8 cellular contexts compared by ENCODE assay signal in the genomic region with DNA sequence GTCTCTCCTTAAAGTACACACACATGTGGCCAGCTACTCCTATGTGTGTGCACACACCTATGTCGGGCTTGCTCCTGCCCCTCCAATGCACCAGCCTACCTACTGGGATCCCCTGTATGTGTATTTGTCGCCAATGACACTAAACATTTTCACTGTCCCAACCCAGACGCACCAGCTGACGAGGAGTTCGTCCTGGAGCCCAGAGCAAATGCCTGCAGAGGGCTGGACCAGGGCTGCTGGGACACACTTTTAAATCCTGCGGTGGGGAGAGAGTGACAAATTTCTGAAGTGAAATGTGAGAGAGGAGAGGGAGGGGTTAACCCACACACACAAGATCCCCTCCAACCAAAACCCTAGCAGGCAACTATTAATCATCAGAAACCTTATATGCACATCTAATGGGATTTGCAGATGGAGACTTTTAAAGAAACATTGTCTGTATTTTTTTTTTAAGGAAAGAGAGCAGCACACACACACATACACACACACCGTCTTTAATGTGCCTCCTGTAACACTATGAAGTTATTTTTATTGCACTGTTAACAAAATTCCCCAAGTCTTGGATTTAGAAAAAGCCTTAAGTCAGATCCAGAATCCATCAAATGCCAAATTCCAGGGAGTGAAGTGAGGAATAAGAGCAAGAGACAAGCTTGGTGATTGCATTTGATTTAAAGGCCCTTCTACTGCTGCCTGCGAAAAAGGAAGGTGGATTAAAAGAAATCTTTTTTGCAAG. TPM values are rescaled to one million over a fixed set of nuclear protein-coding genes. Genes with fewer than 3 reads are reported as not detected.
A peak's percentile ranks its signal among the peaks of the same experiment; 100 is the strongest.
DNase-seq lines count a peak whose midpoint lies in the region; ATAC-seq and TF ChIP-seq lines count a peak whose summit lies in the region.

Gene MEOX1 (minus strand): TSS at position 224 of the 733 bp plus-strand sequence. CDS start 388 bp downstream, outside the sequence.

- H3K27me3 ChIP-seq in adipocyte (replicated peaks; ENCODE audit: control insufficient read depth, insufficient read depth, low read length) = peaks cover 21% of the 10 kb centered on the region
- peaks cover 15% of the 10 kb centered on the region for H3K27me3 ChIP-seq in kidney epithelial cell (ENCODE audit: control insufficient read depth, insufficient read depth, low read length)
- H3K27me3 ChIP-seq in Karpas-422 (ENCODE audit: low read length) = no peaks in the 10 kb centered on the region
- no peaks in the 10 kb centered on the region for H3K27me3 ChIP-seq in colonic mucosa

- intact Hi-C loops in colonic mucosa (cut with DNase I) = no loop called here

- no peak for ATAC-seq in GM18498 (IDR thresholded peaks at IDR 0.05; ENCODE audit: unreplicated experiment)

- H3K4me2 ChIP-seq in Karpas-422 (ENCODE audit: low read depth, low read length, poor library complexity, severe bottlenecking) = no peak within 1 kb of the TSS

- TF ChIP-seq CTCF in HFF-Myc (IDR thresholded peaks at IDR 0.05; ENCODE audit: low read depth, low read length, missing control alignments) = no peak
- no peak for TF ChIP-seq CTCF in kidney epithelial cell (IDR thresholded peaks at IDR 0.05; ENCODE audit: insufficient read depth, low read length, poor library complexity, severe bottlenecking)
- no peak for TF ChIP-seq CTCF in colonic mucosa (IDR thresholded peaks at IDR 0.05)

- no peaks in the 10 kb centered on the region for H3K79me2 ChIP-seq in Karpas-422 (ENCODE audit: low read length)

- no peak within 1 kb of the TSS for H2AFZ ChIP-seq in Karpas-422 (ENCODE audit: low read length)

- no peaks in the 10 kb centered on the region for H4K20me1 ChIP-seq in Karpas-422 (ENCODE audit: insufficient read depth, low read depth, low read length)

- no peak within 1 kb of the TSS for H3K4me3 ChIP-seq in HFF-Myc (replicated peaks; ENCODE audit: low read depth, low read length)
- no peak within 1 kb of the TSS for H3K4me3 ChIP-seq in adipocyte (ENCODE audit: low read length)
- H3K4me3 ChIP-seq in kidney epithelial cell (ENCODE audit: low read depth, low read length) = no peak within 1 kb of the TSS
- no peak within 1 kb of the TSS for H3K4me3 ChIP-seq in Karpas-422 (ENCODE audit: low read length)
- H3K4me3 ChIP-seq in colonic mucosa = no peak within 1 kb of the TSS

- no peaks in the 10 kb centered on the region for H3K9me3 ChIP-seq in adipocyte (ENCODE audit: control insufficient read depth, low read length)
- no peaks in the 10 kb centered on the region for H3K9me3 ChIP-seq in Karpas-422 (ENCODE audit: low read length)
- no peaks in the 10 kb centered on the region for H3K9me3 ChIP-seq in colonic mucosa

- H3K36me3 ChIP-seq in adipocyte (ENCODE audit: control insufficient read depth, insufficient read depth, low read length, severe bottlenecking) (no peaks in the 10 kb centered on the region), kidney epithelial cell (ENCODE audit: control insufficient read depth, insufficient read depth, low read length) (no peaks in the 10 kb centered on the region), Karpas-422 (ENCODE audit: insufficient read depth, low read length) (no peaks in the 10 kb centered on the region), colonic mucosa (no peaks in the 10 kb centered on the region)

- H3K9ac ChIP-seq in adipocyte (ENCODE audit: low read length) = no peak within 1 kb of the TSS
- H3K9ac ChIP-seq in Karpas-422 (ENCODE audit: low read length) = no peak within 1 kb of the TSS
- no peak within 1 kb of the TSS for H3K9ac ChIP-seq in colonic mucosa (ENCODE audit: low read depth in 2 of 2, low read length in 2 of 2)

- peak; percentile 72 for DNase-seq in A172 (ENCODE audit: low spot score)
- DNase-seq in HFF-Myc (ENCODE audit: extremely low read depth, low read depth) = peak; percentile 80
- peak; percentile 57 for DNase-seq in adipocyte (ENCODE audit: low read depth)
- DNase-seq in kidney epithelial cell (ENCODE audit: low read depth) = peak; percentile 39
- no peak for DNase-seq in Karpas-422
- DNase-seq in foreskin melanocyte = no peak
- DNase-seq in colonic mucosa = no peak

- no peak within 1 kb of the TSS for H3K27ac ChIP-seq in Karpas-422 (ENCODE audit: low read length)
- H3K27ac ChIP-seq in colonic mucosa = no peak within 1 kb of the TSS

- H3K9me2 ChIP-seq in Karpas-422 (replicated peaks; ENCODE audit: insufficient read depth, low read length) = no peaks in the 10 kb centered on the region

- H3K4me1 ChIP-seq in adipocyte (ENCODE audit: control insufficient read depth, insufficient read depth, low read length) (peaks cover 8% of the 10 kb centered on the region), Karpas-422 (ENCODE audit: low read length) (no peaks in the 10 kb centered on the region), colonic mucosa (no peaks in the 10 kb centered on the region)

RNA-seq across cellular contexts. Expression of gene MEOX1, which starts in this region (rescaled TPM):
- not detected in 2 replicates for total RNA-seq in A172 (2014; rRNA removed; shearing (Covaris generic))
- total RNA-seq in kidney epithelial cell = 0.62 and 2.6 TPM in 2 replicates
- not detected in 2 replicates for total RNA-seq in Karpas-422 (2014; rRNA removed; shearing (Covaris generic); ENCODE audit: low replicate concordance)
- total RNA-seq in colonic mucosa = 1 to 10 TPM in 1 of 2 donors, under 1 TPM in 1; 0.64 to 4.1 TPM

Comparison
In these comparisons a context has a peak if more than half of its experiments do, and no peak if none do; other contexts are left out.
1. Peak in DNase-seq in A172; RNA of the gene not detected or under 1 TPM.
2. DNase-seq: peak in HFF-Myc (single experiment), adipocyte (single experiment) and kidney epithelial cell (single experiment); none in Karpas-422 (single experiment), foreskin melanocyte (single experiment) and colonic mucosa (single experiment).